In the genomic region with DNA sequence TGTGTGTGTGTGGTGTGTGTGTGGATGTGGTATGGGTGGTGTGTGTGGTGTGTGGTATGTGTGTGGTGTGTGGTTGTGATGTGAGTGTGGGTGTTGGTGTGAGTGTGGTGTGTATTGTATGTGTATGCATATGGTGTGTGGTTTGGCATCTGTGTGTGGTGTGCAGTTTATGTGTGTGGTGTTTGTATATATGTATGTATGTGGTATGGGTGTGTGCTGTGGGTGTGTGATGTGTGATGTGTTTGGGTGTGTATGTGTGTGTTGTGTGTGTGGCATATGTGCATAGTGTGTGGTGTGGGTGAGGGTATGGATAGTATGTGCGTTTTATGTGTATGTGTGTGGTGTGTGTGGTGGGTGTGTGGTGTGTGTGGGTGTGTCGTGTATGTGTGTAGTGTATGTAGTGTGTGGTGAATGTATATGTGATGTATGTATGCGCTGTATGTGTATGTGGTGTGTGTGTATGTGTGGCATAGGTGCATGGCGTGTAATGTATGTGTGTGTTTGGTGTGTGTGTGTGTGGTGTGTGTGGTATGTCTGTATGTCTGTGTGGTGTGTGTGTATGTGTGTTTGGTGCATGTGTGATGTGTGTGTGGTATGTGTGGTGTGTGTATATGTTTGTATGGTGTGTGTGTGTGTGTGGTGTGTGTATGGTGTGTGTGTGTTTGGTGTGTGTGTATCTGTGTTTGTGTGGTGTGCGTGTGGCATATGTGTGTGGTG, we compare ENCODE assay signal across 23 cellular contexts. TPM values are rescaled to one million over a fixed set of nuclear protein-coding genes. Genes with fewer than 3 reads are reported as not detected.
DNase-seq lines count a peak whose midpoint lies in the region; ATAC-seq, FAIRE-seq and TF ChIP-seq lines count a peak whose summit lies in the region.
"Had no signal": no experiment of that assay in that cellular context is flagged by ENCODE, and none has a peak within 500 bp of the region (broad histone marks: within the 10 kb centered on the region; RNA-seq: fewer than 3 reads in every experiment).

No MANE protein-coding gene starts in this region.

- intact Hi-C loops in HepG2 (cut with micrococcal nuclease; ENCODE audit: unreplicated experiment) (no loop called here), right lobe of liver (cut with DNase I) (no loop called here)
- intact Hi-C loops in naive thymus-derived CD4-positive, alpha-beta T cell (cut with micrococcal nuclease): no loop called here

- FAIRE-seq in HepG2 (lab: Jason Lieb, UNC) (peak; percentile 79), astrocyte (lab: Jason Lieb, UNC) (peak; percentile 62)
- FAIRE-seq: A549 had no signal

- no peaks in the 10 kb centered on the region for H3K36me3 ChIP-seq in HepG2 (replicated peaks in 1 of 2; ENCODE audit: control insufficient read depth in 1 of 2, insufficient read depth in 2 of 2, low read length in 2 of 2)
- no peaks in the 10 kb centered on the region for H3K36me3 ChIP-seq in right lobe of liver
- H3K36me3 ChIP-seq in astrocyte (ENCODE audit: insufficient read depth, low read length): no peaks in the 10 kb centered on the region
- peaks cover 0 to 5% (median 0%) of the 10 kb centered on the region in 3 experiments for H3K36me3 ChIP-seq in naive thymus-derived CD4-positive, alpha-beta T cell (ENCODE audit: control insufficient read depth in 2 of 3, insufficient read depth in 3 of 3, low read length in 3 of 3)

- H3K27ac Mint-ChIP-seq in astrocyte (ENCODE audit: unreplicated experiment): no peak overlapping the region
- H3K27ac Mint-ChIP-seq in naive thymus-derived CD4-positive, alpha-beta T cell: no peak overlapping the region
- H3K27ac Mint-ChIP-seq: B cell, CD14-positive monocyte, GM23338 had no signal

- TF ChIP-seq POLR2A in HepG2 (IDR thresholded peaks at IDR 0.05; ENCODE audit: insufficient read depth in 1 of 2, low read depth in 2 of 2, low read length in 2 of 2): no peak
- no peak for TF ChIP-seq POLR2A in right lobe of liver (IDR thresholded peaks at IDR 0.05)

- peaks cover 13% of the 10 kb centered on the region for H3K27me3 Mint-ChIP-seq in astrocyte (ENCODE audit: low read depth, unreplicated experiment)
- H3K27me3 Mint-ChIP-seq in naive thymus-derived CD4-positive, alpha-beta T cell: no peaks in the 10 kb centered on the region
- H3K27me3 Mint-ChIP-seq: B cell had no signal

- H3K79me2 ChIP-seq in HepG2 (ENCODE audit: insufficient read depth, low read length) (no peaks in the 10 kb centered on the region), astrocyte (ENCODE audit: insufficient read depth, low read length) (no peaks in the 10 kb centered on the region)

- no peaks in the 10 kb centered on the region for H3K9me3 ChIP-seq in HepG2 (ENCODE audit: low read length)
- H3K9me3 ChIP-seq in right lobe of liver: no peaks in the 10 kb centered on the region
- H3K9me3 ChIP-seq in astrocyte (ENCODE audit: insufficient read depth, low read depth, low read length): no peaks in the 10 kb centered on the region
- no peaks in the 10 kb centered on the region for H3K9me3 ChIP-seq in naive thymus-derived CD4-positive, alpha-beta T cell (ENCODE audit: control insufficient read depth in 2 of 3, low read length in 3 of 3)
- H3K9me3 ChIP-seq: A549, SK-N-SH had no signal

- no peak for TF ChIP-seq RAD21 in HepG2 (CRISPR knock-in tag; IDR thresholded peaks at IDR 0.05)

- H3K4me3 ChIP-seq in HepG2 (replicated peaks in 1 of 3; ENCODE audit: insufficient read depth in 1 of 3, low read depth in 2 of 3, low read length in 3 of 3): no peak overlapping the region
- H3K4me3 ChIP-seq in right lobe of liver: no peak overlapping the region
- no peak overlapping the region for H3K4me3 ChIP-seq in astrocyte (ENCODE audit: insufficient read depth, low read depth, low read length)
- H3K4me3 ChIP-seq in naive thymus-derived CD4-positive, alpha-beta T cell (ENCODE audit: low read length): no peak overlapping the region
- H3K4me3 ChIP-seq: A549, GM23338 had no signal

- no peak overlapping the region for H3K27ac ChIP-seq in HepG2 (ENCODE audit: extremely low read length, insufficient read depth, low read length)
- H3K27ac ChIP-seq in right lobe of liver: no peak overlapping the region
- no peak overlapping the region for H3K27ac ChIP-seq in astrocyte (ENCODE audit: low read depth, low read length)
- no peak overlapping the region for H3K27ac ChIP-seq in naive thymus-derived CD4-positive, alpha-beta T cell (ENCODE audit: low read depth, low read length)
- H3K27ac ChIP-seq: A549, RWPE1 had no signal

- H2AFZ ChIP-seq in HepG2 (ENCODE audit: low read length) (no peak overlapping the region), astrocyte (ENCODE audit: low read depth, low read length) (no peak overlapping the region)
- H2AFZ ChIP-seq: GM23338 had no signal

- H3K4me1 ChIP-seq in HepG2 (ENCODE audit: insufficient read depth, low read length) (peaks cover 50% of the 10 kb centered on the region), right lobe of liver (no peaks in the 10 kb centered on the region), astrocyte (ENCODE audit: insufficient read depth, low read length) (no peaks in the 10 kb centered on the region)
- H3K4me1 ChIP-seq in naive thymus-derived CD4-positive, alpha-beta T cell (ENCODE audit: control insufficient read depth in 2 of 2, insufficient read depth in 2 of 2, low read length in 2 of 2): no peaks in the 10 kb centered on the region
- H3K4me1 ChIP-seq: A549 had no signal

- TF ChIP-seq EP300 in HepG2 (IDR thresholded peaks at IDR 0.05; ENCODE audit: low read depth in 2 of 2, low read length in 2 of 2): no peak
- no peak for TF ChIP-seq EP300 in HepG2 (CRISPR knock-in tag; IDR thresholded peaks at IDR 0.05; ENCODE audit: borderline replicate concordance)

- H3K9ac ChIP-seq in HepG2 (ENCODE audit: insufficient read depth, low read depth, low read length) (no peak overlapping the region), astrocyte (ENCODE audit: low read length) (no peak overlapping the region)
- H3K9ac ChIP-seq: SK-N-SH had no signal

- in situ Hi-C loops in HepG2 (cut with HindIII; ENCODE audit: extremely low pct_ligation_motif_present, low pct_unique_long_range_greater_than_20kb): no loop called here

- no peaks in the 10 kb centered on the region for H4K20me1 ChIP-seq in HepG2 (ENCODE audit: insufficient read depth, low read length)
- H4K20me1 ChIP-seq in astrocyte (ENCODE audit: insufficient read depth, low read length): peaks cover 6% of the 10 kb centered on the region

- H3K4me2 ChIP-seq in HepG2 (ENCODE audit: low read depth, low read length): no peak overlapping the region
- no peak overlapping the region for H3K4me2 ChIP-seq in astrocyte (ENCODE audit: low read length)
- H3K4me2 ChIP-seq: A549, GM23338, SK-N-SH had no signal

- DNase-seq in HepG2 (ENCODE audit: low spot score) (no peak), right lobe of liver (no peak), astrocyte (ENCODE audit: low read depth) (no peak), ecto neural progenitor cell (ENCODE audit: low spot score) (no peak), DMS153 (lab: John Stamatoyannopoulos, UW) (no peak)
- no peak for DNase-seq in naive thymus-derived CD4-positive, alpha-beta T cell
- DNase-seq: DMS79 treated with DMSO at 0.1 percent for 48 hours; KG1; NCI-H1092 treated with DMSO at 0.1 percent for 48 hours; NCI-H146; NCI-H2029 treated with DMSO at 0.1 percent for 48 hours; NCI-H226; NCI-H510A treated with DMSO at 0.1 percent for 48 hours; NCI-H774; NK-92 treated with Interleukin-12 subunit alpha and Interleukin-12 subunit beta, amount 100 ng/mL, for 24 hours; SIG-M5 had no signal

- H3K9me3 Mint-ChIP-seq in astrocyte (ENCODE audit: unreplicated experiment): peaks cover 2% of the 10 kb centered on the region
- no peaks in the 10 kb centered on the region for H3K9me3 Mint-ChIP-seq in naive thymus-derived CD4-positive, alpha-beta T cell
- H3K9me3 Mint-ChIP-seq: GM23338 had no signal

- CTCF ChIA-PET in HepG2 (lab: Yijun Ruan, JAX; ENCODE audit: low intra/inter-chr PET ratio, low total read pairs): no interaction called here
- CTCF ChIA-PET in naive thymus-derived CD4-positive, alpha-beta T cell (lab: Charles Lee): no interaction called here

- H3K36me3 Mint-ChIP-seq in astrocyte (ENCODE audit: low read depth, unreplicated experiment): no peaks in the 10 kb centered on the region
- H3K36me3 Mint-ChIP-seq in naive thymus-derived CD4-positive, alpha-beta T cell: peaks cover 0 to 6% (median 4%) of the 10 kb centered on the region in 5 donors
- H3K36me3 Mint-ChIP-seq: CD14-positive monocyte had no signal

- no peak overlapping the region for H3K4me3 Mint-ChIP-seq in astrocyte (ENCODE audit: unreplicated experiment)
- no peak overlapping the region for H3K4me3 Mint-ChIP-seq in naive thymus-derived CD4-positive, alpha-beta T cell
- H3K4me3 Mint-ChIP-seq: B cell, CD14-positive monocyte, GM23338 had no signal

- H3K4me1 Mint-ChIP-seq in astrocyte (ENCODE audit: low read depth, unreplicated experiment): no peaks in the 10 kb centered on the region
- no peaks in the 10 kb centered on the region for H3K4me1 Mint-ChIP-seq in naive thymus-derived CD4-positive, alpha-beta T cell
- H3K4me1 Mint-ChIP-seq: B cell had no signal

- TF ChIP-seq CTCF in HepG2 (CRISPR knock-in tag; IDR thresholded peaks at IDR 0.05) (no peak), right lobe of liver (IDR thresholded peaks at IDR 0.05) (no peak), astrocyte (IDR thresholded peaks at IDR 0.05; ENCODE audit: insufficient read depth, low read depth, low read length) (no peak)

- POLR2A ChIA-PET in HepG2 (lab: Yijun Ruan, JAX): interaction anchor here (1.9 kb wide), 1 partner anchor 54 kb away, joined by 5 read pairs; a partner anchor contains a TSS
- POLR2A ChIA-PET in naive thymus-derived CD4-positive, alpha-beta T cell (lab: Charles Lee): no interaction called here

- no TSS peak for BruUV-seq in HepG2 (replicated peaks; lab: Mats Ljungman, UMichigan)

- peaks cover 0 to 12% of the 10 kb centered on the region in 2 experiments; a peak in 2 of 5 replicates for H3K27me3 ChIP-seq in HepG2 (ENCODE audit: control insufficient read depth in 1 of 2, insufficient read depth in 2 of 2, low read length in 2 of 2)
- no peaks in the 10 kb centered on the region for H3K27me3 ChIP-seq in right lobe of liver
- peaks cover 7% of the 10 kb centered on the region for H3K27me3 ChIP-seq in astrocyte (ENCODE audit: insufficient read depth, low read length)
- no peaks in the 10 kb centered on the region for H3K27me3 ChIP-seq in naive thymus-derived CD4-positive, alpha-beta T cell (ENCODE audit: control insufficient read depth in 2 of 2, insufficient read depth in 2 of 2, low read length in 2 of 2)

- 63% methylated on average over 5 of the region's 5 CpGs for WGBS in HepG2 (ENCODE audit: low lambda C conversion rate)
- WGBS in right lobe of liver (ENCODE audit: insufficient coverage, low coverage, low lambda C conversion rate, missing lambda C conversion rate): 72% methylated on average over 5 of the region's 5 CpGs

- ATAC-seq in HepG2 (no peak), right lobe of liver (no peak), GM21576 (IDR thresholded peaks at IDR 0.05; ENCODE audit: unreplicated experiment) (no peak)
- ATAC-seq in naive thymus-derived CD4-positive, alpha-beta T cell: peak; percentile 19

RNA-seq across cellular contexts. Expression of a gene that starts 58.0 kb away (rescaled TPM):
- total RNA-seq in HepG2 (2016; rRNA removed; fragmentation: Illumina TruSeq; extraction: Trizol) (0.11 and 0.31 TPM in 2 replicates), right lobe of liver (1 to 10 TPM in 5 of 6 experiments, under 1 TPM in 1; 0.26 to 4.7 (median 2.0) TPM), astrocyte (0.14 and 0.26 TPM in 2 replicates)
- 0.18 TPM in 1 of 2 replicates, not detected in the other for total RNA-seq in HepG2 (2016; cell fraction: cytosol; rRNA removed; fragmentation: Illumina TruSeq; extraction: Trizol; ENCODE audit: low read depth)
- 0.07 and 0.26 TPM in 2 replicates for total RNA-seq in HepG2 (2016; cell fraction: insoluble cytoplasmic fraction; rRNA removed; fragmentation: Illumina TruSeq; extraction: Trizol)
- total RNA-seq in HepG2 (2016; cell fraction: membrane; rRNA removed; fragmentation: Illumina TruSeq; extraction: Trizol): 0.14 and 0.15 TPM in 2 replicates
- 0.34 and 0.50 TPM in 2 replicates for total RNA-seq in HepG2 (2016; cell fraction: nucleus; rRNA removed; fragmentation: Illumina TruSeq; extraction: Trizol)
- 2.4 and 2.9 TPM in 2 replicates for polyA plus RNA-seq in HepG2 (2011; rRNA removed)
- 1.3 and 1.4 TPM in 2 replicates for polyA plus RNA-seq in HepG2 (2011; cell fraction: cytosol; rRNA removed)
- 9.6 and 10.2 TPM in 2 replicates for polyA plus RNA-seq in HepG2 (2011; cell fraction: nucleus; rRNA removed)
- 2.4 and 3.5 TPM in 2 replicates for polyA plus RNA-seq in HepG2 (2012)
- polyA plus RNA-seq in HepG2 (2016; cell fraction: cytosol; fragmentation: Illumina TruSeq; extraction: Trizol; ENCODE audit: low read depth): 0.06 and 0.17 TPM in 2 replicates
- polyA plus RNA-seq in HepG2 (2016; cell fraction: insoluble cytoplasmic fraction; fragmentation: Illumina TruSeq; extraction: Trizol; ENCODE audit: low read depth): 0.33 and 0.35 TPM in 2 replicates
- 0.15 and 0.24 TPM in 2 replicates for polyA plus RNA-seq in HepG2 (2016; cell fraction: membrane; fragmentation: Illumina TruSeq; extraction: Trizol; ENCODE audit: low read depth)
- polyA plus RNA-seq in HepG2 (2016; cell fraction: nucleus; fragmentation: Illumina TruSeq; extraction: Trizol; ENCODE audit: insufficient read depth, low read depth): 0.92 and 1.5 TPM in 2 replicates
- 1.9 and 2.0 TPM in 2 replicates for polyA minus RNA-seq in HepG2 (2011; rRNA and poly(A)+ RNA removed; ENCODE audit: low replicate concordance)
- 0.70 and 0.89 TPM in 2 replicates for polyA minus RNA-seq in HepG2 (2011; cell fraction: cytosol; rRNA and poly(A)+ RNA removed)
- 3.9 and 4.8 TPM in 2 replicates for polyA minus RNA-seq in HepG2 (2011; cell fraction: nucleus; rRNA and poly(A)+ RNA removed)
- 1 to 10 TPM; 1.5 to 2.7 (median 2.3) TPM for total RNA-seq in naive thymus-derived CD4-positive, alpha-beta T cell
- under 1 TPM in 1 of 2 donors, not detected in 1; 0.31 TPM for polyA plus RNA-seq in naive thymus-derived CD4-positive, alpha-beta T cell
- polyA plus RNA-seq: CD14-positive monocyte had no signal
